ENCODE assay signal across 22 cellular contexts in the genomic region with DNA sequence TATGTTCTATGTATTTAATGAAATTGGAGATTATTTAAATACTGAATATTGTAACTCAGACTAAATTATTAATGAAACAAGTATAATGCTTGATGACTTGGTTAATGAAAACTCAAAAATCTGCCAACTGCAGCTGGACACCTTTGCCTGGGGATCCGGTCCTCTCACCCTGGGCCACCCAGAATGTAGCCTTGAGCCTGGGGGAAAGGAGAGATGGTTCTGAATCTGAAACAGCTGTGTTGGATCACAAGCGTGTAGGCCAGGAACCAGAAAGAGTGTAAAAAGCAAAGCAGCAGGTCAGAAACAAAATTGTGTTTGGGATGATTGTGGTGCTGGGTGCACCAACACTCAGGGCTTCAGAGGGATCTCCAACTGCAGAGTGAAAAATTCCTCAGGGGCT. TPM values are rescaled to one million over a fixed set of nuclear protein-coding genes. Genes with fewer than 3 reads are reported as not detected.
"Had no signal": no experiment of that assay in that cellular context is flagged by ENCODE, and none has a peak within 500 bp of the region (broad histone marks: within the 10 kb centered on the region; RNA-seq: fewer than 3 reads in every experiment).

No MANE protein-coding gene starts in this region.

- H3K36me3 ChIP-seq: esophagus squamous epithelium, gastrocnemius medialis, lower lobe of right lung, prostate gland had no signal

- H3K4me3 ChIP-seq: esophagus squamous epithelium, gastrocnemius medialis, lower lobe of right lung, prostate gland had no signal

- H3K9me3 Mint-ChIP-seq: activated B cell treated with CpG ODN at 0.5 μM for 24 hours; activated T-helper 2 cell treated with anti-CD3 and anti-CD28 coated beads, Interferon-gamma antibody, Interleukin-2, Interleukin-4, amounts not matched to agents 10 μg/mL and 5 μg/mL and 100 μg/mL, durations not matched to agents 14 hours and 24 hours and 36 hours had no signal

- H3K27me3 ChIP-seq: esophagus squamous epithelium, gastrocnemius medialis had no signal

- H3K4me1 Mint-ChIP-seq: activated B cell treated with CpG ODN at 0.5 μM for 24 hours had no signal

- H3K4me1 ChIP-seq: esophagus squamous epithelium, gastrocnemius medialis, lower lobe of right lung, prostate gland had no signal

- H3K4me3 Mint-ChIP-seq: activated B cell treated with CpG ODN at 0.5 μM for 24 hours; activated CD4-positive, alpha-beta T cell treated with anti-CD3 and anti-CD28 coated beads for 36 hours; activated naive CD8-positive, alpha-beta T cell; activated T-cell treated with anti-CD3 and anti-CD28 coated beads, Interleukin-2, amount 50 U/mL, for 4 hours; naive thymus-derived CD4-positive, alpha-beta T cell had no signal

- H3K27ac Mint-ChIP-seq: activated B cell treated with CpG ODN at 0.5 μM for 24 hours; activated CD4-positive, alpha-beta T cell treated with anti-CD3 and anti-CD28 coated beads for 36 hours; activated naive CD8-positive, alpha-beta T cell; activated T-helper 2 cell treated with anti-CD3 and anti-CD28 coated beads, Interferon-gamma antibody, Interleukin-2, Interleukin-4, amounts not matched to agents 10 μg/mL and 5 μg/mL and 100 μg/mL, durations not matched to agents 14 hours and 24 hours and 36 hours; naive thymus-derived CD4-positive, alpha-beta T cell had no signal

- H3K27me3 Mint-ChIP-seq: activated B cell treated with CpG ODN at 0.5 μM for 24 hours had no signal

- ATAC-seq: activated CD4-positive, alpha-beta T cell treated with anti-CD3 and anti-CD28 coated beads for 36 hours; activated T-cell treated with anti-CD3 and anti-CD28 coated beads, Interleukin-2, amount 50 U/mL, for 4 hours; gastrocnemius medialis; naive thymus-derived CD4-positive, alpha-beta T cell; stimulated activated naive CD8-positive, alpha-beta T cell treated with anti-CD3 and anti-CD28 coated beads, Interleukin-15, Interleukin-2, amounts not matched to agents 100 U/mL and 50 U/mL, for 24 hours had no signal

- H3K27ac ChIP-seq: esophagus squamous epithelium, gastrocnemius medialis, lower lobe of right lung, prostate gland had no signal

- H3K36me3 Mint-ChIP-seq: activated naive CD8-positive, alpha-beta T cell; naive thymus-derived CD4-positive, alpha-beta T cell had no signal

- H3K9me3 ChIP-seq: esophagus squamous epithelium, gastrocnemius medialis, lower lobe of right lung, prostate gland had no signal

- DNase-seq: activated B cell treated with CpG ODN at 0.5 μM for 24 hours; activated CD4-positive, alpha-beta T cell treated with anti-CD3 and anti-CD28 coated beads for 36 hours; activated CD4-positive, alpha-beta T cell treated with anti-CD3 and anti-CD28 coated beads, Interleukin-2, amount 50 U/mL, for 4 hours; activated CD8-positive, alpha-beta memory T cell treated with anti-CD3 and anti-CD28 coated beads, Interleukin-2, amount 50 U/mL, for 48 hours; activated naive CD4-positive, alpha-beta T cell; activated T-cell treated with anti-CD3 and anti-CD28 coated beads, Interleukin-2, amount 50 U/mL, for 4 hours; effector memory CD4-positive, alpha-beta T cell; esophagus squamous epithelium; gastrocnemius medialis; hypothalamus; lower lobe of right lung; naive thymus-derived CD4-positive, alpha-beta T cell; stimulated activated CD4-positive, alpha-beta T cell treated with anti-CD3 and anti-CD28 coated beads, Interleukin-12 subunit alpha, Interleukin-12 subunit beta, amount 100 ng/mL, for 4 hours; stimulated activated CD4-positive, alpha-beta T cell treated with anti-CD3 and anti-CD28 coated beads, Interleukin-4, amount 100 ng/mL, for 4 hours; stimulated activated naive CD8-positive, alpha-beta T cell treated with anti-CD3 and anti-CD28 coated beads, Interleukin-15, Interleukin-2, amounts not matched to agents 100 U/mL and 50 U/mL, for 24 hours; T-helper 9 cell had no signal

RNA-seq across cellular contexts. Expression of gene ADAMTS16, which starts 38.5 kb away (rescaled TPM):
- total RNA-seq: activated B cell treated with CpG ODN at 0.5 μM for 24 hours; activated CD4-positive, alpha-beta T cell treated with anti-CD3 and anti-CD28 coated beads for 36 hours; activated CD8-positive, alpha-beta memory T cell treated with anti-CD3 and anti-CD28 coated beads for 36 hours; activated T-helper 2 cell treated with anti-CD3 and anti-CD28 coated beads, Interferon-gamma antibody, Interleukin-2, Interleukin-4, amounts not matched to agents 10 μg/mL and 5 μg/mL and 100 μg/mL, durations not matched to agents 14 hours and 24 hours and 36 hours; gastrocnemius medialis; left lobe of liver; naive thymus-derived CD4-positive, alpha-beta T cell; T-helper 1 cell treated with Interleukin-12 subunit alpha and Interleukin-12 subunit beta and Interleukin-4 antibody, amounts not matched to agents 30 ng/mL and 1 ng/mL, for 36 hours had no signal
